Comparison of ENCODE assay signal across 8 cellular contexts in genomic region chr16:67842509-67843342, GRCh38. TPM values are rescaled to one million over a fixed set of nuclear protein-coding genes. Genes with fewer than 3 reads are reported as not detected.
DNase-seq lines count a peak whose midpoint lies in the region; ATAC-seq and TF ChIP-seq lines count a peak whose summit lies in the region.

No MANE protein-coding gene starts in this region.

- H3K27me3 ChIP-seq in CD4-positive, alpha-beta T cell (ENCODE audit: control insufficient read depth, insufficient read depth, low read length), result no peaks in the 10 kb centered on the region
- H3K27me3 ChIP-seq in gastrocnemius medialis, result no peaks in the 10 kb centered on the region

- no peaks in the 10 kb centered on the region for H3K36me3 ChIP-seq in gastrocnemius medialis

- H3K9me3 Mint-ChIP-seq in CD4-positive, alpha-beta T cell, result no peaks in the 10 kb centered on the region

- no peaks in the 10 kb centered on the region for H3K9me3 ChIP-seq in CD4-positive, alpha-beta T cell (ENCODE audit: control insufficient read depth, low read length)
- no peaks in the 10 kb centered on the region for H3K9me3 ChIP-seq in T-helper 17 cell (ENCODE audit: control insufficient read depth, low read length, poor library complexity, severe bottlenecking)
- H3K9me3 ChIP-seq in gastrocnemius medialis, result no peaks in the 10 kb centered on the region

- POLR2A ChIA-PET in CD4-positive, alpha-beta T cell (lab: Charles Lee), result interaction anchor here (0.7 to 2.6 kb wide), 10 partner anchors 9 to 242 kb away, joined by 3 to 18 read pairs (median 7); partner anchors contain the start of genes EDC4, NFATC3, PSMB10 and RANBP10

- peak overlapping the region; percentile 79 for H3K27ac ChIP-seq in CD4-positive, alpha-beta T cell (ENCODE audit: low read depth, low read length)
- H3K27ac ChIP-seq in gastrocnemius medialis, result peak overlapping the region; percentile 98 to 100 (median 99)

- TF ChIP-seq POLR2A in gastrocnemius medialis (IDR thresholded peaks at IDR 0.05), result peak in 1 of 2 donors; percentile 23

- H3K27me3 Mint-ChIP-seq in CD4-positive, alpha-beta T cell, result no peaks in the 10 kb centered on the region
- no peaks in the 10 kb centered on the region for H3K27me3 Mint-ChIP-seq in T-helper 17 cell

- peak overlapping the region; percentile 98 for H3K4me3 Mint-ChIP-seq in CD4-positive, alpha-beta T cell
- peak overlapping the region; percentile 92 for H3K4me3 Mint-ChIP-seq in T-helper 17 cell

- H3K27ac Mint-ChIP-seq in CD4-positive, alpha-beta T cell, result peak overlapping the region; percentile 95
- peak overlapping the region; percentile 95 for H3K27ac Mint-ChIP-seq in T-helper 17 cell

- peak; percentile 29 for TF ChIP-seq CTCF in CD4-positive, alpha-beta T cell (IDR thresholded peaks at IDR 0.05)
- TF ChIP-seq CTCF in astrocyte of the cerebellum (IDR thresholded peaks at IDR 0.05; ENCODE audit: low read depth, low read length, missing control alignments), result peak; percentile 46
- TF ChIP-seq CTCF in gastrocnemius medialis (IDR thresholded peaks at IDR 0.05 in 4 of 5, conservative IDR thresholded peaks at IDR 0.05 in 1 of 5), result no peak

- in situ Hi-C loops in astrocyte of the cerebellum (cut with HindIII; ENCODE audit: low sequenced_read_pairs), result no loop called here
- in situ Hi-C loops in gastrocnemius medialis (cut with MboI; ENCODE audit: low sequenced_read_pairs in 4 of 4), result no loop called here

- H3K4me3 ChIP-seq in astrocyte of the cerebellum (ENCODE audit: low read depth, low read length) (peak overlapping the region; percentile 85), iPS-11a (ENCODE audit: low read depth, low read length) (peak overlapping the region; percentile 97), gastrocnemius medialis (peak overlapping the region; percentile 76 to 95 (median 78))

- H3K4me1 ChIP-seq in gastrocnemius medialis, result peaks cover 40 to 48% of the 10 kb centered on the region in 2 donors

- ATAC-seq in CD4-positive, alpha-beta T cell (ENCODE audit: poor library complexity), result peak; percentile 26
- ATAC-seq in GM19351 (IDR thresholded peaks at IDR 0.05; ENCODE audit: unreplicated experiment) (peak; percentile 7), T-helper 17 cell (peak; percentile 34), gastrocnemius medialis (peak; percentile 20 to 24)

- CTCF ChIA-PET in CD4-positive, alpha-beta T cell (lab: Charles Lee), result interaction anchor here (0.8 to 4.9 kb wide), 6 partner anchors 9 to 41 kb away, joined by 3 to 41 read pairs (median 4); partner anchors contain the start of gene EDC4

- H3K4me1 Mint-ChIP-seq in CD4-positive, alpha-beta T cell (ENCODE audit: low read depth), result peaks cover 46% of the 10 kb centered on the region
- H3K4me1 Mint-ChIP-seq in T-helper 17 cell, result peaks cover 35% of the 10 kb centered on the region

- H3K36me3 Mint-ChIP-seq in CD4-positive, alpha-beta T cell (ENCODE audit: low read depth), result peaks cover 28% of the 10 kb centered on the region
- no peaks in the 10 kb centered on the region for H3K36me3 Mint-ChIP-seq in T-helper 17 cell (ENCODE audit: low read depth)

- DNase-seq in CD4-positive, alpha-beta T cell, result peak; percentile 41 to 75 (median 57)
- DNase-seq in HT-29 (ENCODE audit: low spot score) (peak; percentile 65), T-helper 17 cell (peak; percentile 48 to 60 (median 48)), astrocyte of the cerebellum (ENCODE audit: low read depth) (no peak), gastrocnemius medialis (peak; percentile 24 to 56), DMS153 treated with DMSO at 0.1 percent for 48 hours (lab: John Stamatoyannopoulos, UW; ENCODE audit: unreplicated experiment) (no peak)

- intact Hi-C loops in CD4-positive, alpha-beta T cell (cut with DNase I, micrococcal nuclease), result loop anchor here (1.0 to 10.0 kb wide), 3 partner anchors 50 to 618 kb away; partner anchors contain the start of genes PSKH1 (in 1 of the 2), PSMB10 (in 1 of the 2) and TMEM208 (in 1 of the 2)
- intact Hi-C loops in gastrocnemius medialis (cut with DNase I; ENCODE audit: low total_unique reads), result loop anchor here (1.0 to 10.0 kb wide), 3 partner anchors 21 to 278 kb away; partner anchors contain the start of gene CTCF

RNA-seq across cellular contexts. Expression of gene THAP11, which starts 0.6 kb away (rescaled TPM):
- total RNA-seq in CD4-positive, alpha-beta T cell, result 10 to 100 TPM; 31.2 to 32.1 TPM
- 66.3 and 80.9 TPM in 2 replicates for total RNA-seq in HT-29 (2014; rRNA removed; shearing (Covaris generic))
- total RNA-seq in T-helper 17 cell (10 to 100 TPM; 31.2 to 33.1 TPM), gastrocnemius medialis (100 to 1,000 TPM in 2 of 4 donors, 10 to 100 TPM in 2; 61.9 to 120 (median 102) TPM)

RNA-seq across cellular contexts. Expression of gene NUTF2, which starts 4.0 kb away (rescaled TPM):
- 10 to 100 TPM; 24.0 to 25.7 TPM for total RNA-seq in CD4-positive, alpha-beta T cell
- 158 and 183 TPM in 2 replicates for total RNA-seq in HT-29 (2014; rRNA removed; shearing (Covaris generic))
- total RNA-seq in T-helper 17 cell (10 to 100 TPM; 46.6 to 66.8 TPM), gastrocnemius medialis (100 to 1,000 TPM in 3 of 4 donors, 10 to 100 TPM in 1; 60.1 to 210 (median 114) TPM)

RNA-seq across cellular contexts. Expression of gene CENPT, which starts 4.8 kb away (rescaled TPM):
- total RNA-seq in CD4-positive, alpha-beta T cell, result 10 to 100 TPM; 77.5 to 84.1 TPM
- total RNA-seq in HT-29 (2014; rRNA removed; shearing (Covaris generic)), result 42.8 and 43.2 TPM in 2 replicates
- total RNA-seq in T-helper 17 cell (10 to 100 TPM; 75.3 to 77.0 TPM), gastrocnemius medialis (10 to 100 TPM; 14.9 to 41.2 (median 20.0) TPM)

RNA-seq across cellular contexts. Expression of gene EDC4, which starts 30.1 kb away (rescaled TPM):
- 100 to 1,000 TPM; 134 to 145 TPM for total RNA-seq in CD4-positive, alpha-beta T cell
- 107 and 121 TPM in 2 replicates for total RNA-seq in HT-29 (2014; rRNA removed; shearing (Covaris generic))
- total RNA-seq in T-helper 17 cell (100 to 1,000 TPM in 1 of 2 donors, 10 to 100 TPM in 1; 99.0 to 105 TPM), gastrocnemius medialis (10 to 100 TPM; 27.5 to 58.9 (median 48.5) TPM)

RNA-seq across cellular contexts. Expression of gene TSNAXIP1, which starts 36.0 kb away (rescaled TPM):
- total RNA-seq in CD4-positive, alpha-beta T cell, result under 1 TPM; 0.52 to 0.61 TPM
- 1.1 TPM in 1 of 2 replicates, not detected in the other for total RNA-seq in HT-29 (2014; rRNA removed; shearing (Covaris generic))
- under 1 TPM; 0.62 to 0.63 TPM for total RNA-seq in T-helper 17 cell
- 10 to 100 TPM in 1 of 4 donors, under 1 TPM in 2, not detected in 1; 0.27 to 11.0 (median 0.56) TPM for total RNA-seq in gastrocnemius medialis

Comparison
In these comparisons a context has a peak if more than half of its experiments do, and no peak if none do; other contexts are left out.
1. DNase-seq: peak in CD4-positive, alpha-beta T cell (10 of 10), HT-29 (single experiment), T-helper 17 cell (3 of 3) and gastrocnemius medialis (2 of 2); none in astrocyte of the cerebellum (single experiment) and DMS153 treated with DMSO at 0.1 percent for 48 hours (single experiment).
2. CTCF ChIP-seq: peak in CD4-positive, alpha-beta T cell (single experiment) and astrocyte of the cerebellum (single experiment); none in gastrocnemius medialis (0 of 5).
3. Peak in every context shown above with its lines, with median percentiles within 50 percentile points of each other: ATAC-seq and H3K4me3 ChIP-seq.